6 cellular contexts compared by ENCODE assay signal in genomic region chr17:38747385-38748328, GRCh38. TPM values are rescaled to one million over a fixed set of nuclear protein-coding genes. Genes with fewer than 3 reads are reported as not detected.
DNase-seq lines count a peak whose midpoint lies in the region; ATAC-seq and TF ChIP-seq lines count a peak whose summit lies in the region.

No MANE protein-coding gene starts in this region.

- no peak for DNase-seq in SK-N-MC (ENCODE audit: low read depth, low spot score)
- DNase-seq in iPS-NIHi11 (ENCODE audit: low spot score), result peak; percentile 78
- no peak for DNase-seq in GDM1 (lab: John Stamatoyannopoulos, UW)
- no peak for DNase-seq in glomerular visceral epithelial cell (ENCODE audit: extremely low spot score)
- no peak for DNase-seq in left lobe of liver (ENCODE audit: low spot score)

- H3K9ac ChIP-seq in SK-N-MC (ENCODE audit: insufficient read length), result peak overlapping the region; percentile 91

- peak overlapping the region; percentile 99 for H3K4me3 ChIP-seq in SK-N-MC

- ATAC-seq in left lobe of liver, result no peak

- peak; percentile 23 for TF ChIP-seq CTCF in GM12873 (IDR thresholded peaks at IDR 0.05; ENCODE audit: insufficient read depth, low read depth, low read length, missing control alignments)

- peak overlapping the region; percentile 74 for H3K27ac ChIP-seq in SK-N-MC

- H3K36me3 ChIP-seq in SK-N-MC (ENCODE audit: insufficient read depth, low read length), result no peaks in the 10 kb centered on the region; the same call in 1 of the 2 replicates

- no peaks in the 10 kb centered on the region for H3K9me3 ChIP-seq in SK-N-MC (ENCODE audit: low read depth, low read length)

RNA-seq across cellular contexts. Expression of gene PCGF2, which starts 0.5 kb away (rescaled TPM):
- total RNA-seq in left lobe of liver, result 4.4 TPM

RNA-seq across cellular contexts. Expression of gene PSMB3, which starts 4.9 kb away (rescaled TPM):
- 98.2 TPM for total RNA-seq in left lobe of liver

RNA-seq across cellular contexts. Expression of gene CISD3, which starts 17.5 kb away (rescaled TPM):
- total RNA-seq in left lobe of liver, result 81.9 TPM

RNA-seq across cellular contexts. Expression of gene MLLT6, which starts 42.6 kb away (rescaled TPM):
- total RNA-seq in left lobe of liver, result 29.5 TPM

RNA-seq across cellular contexts. Expression of gene PIP4K2B, which starts 51.7 kb away (rescaled TPM):
- 19.8 TPM for total RNA-seq in left lobe of liver
